ENCODE assay signal across 8 cellular contexts in the genomic region with DNA sequence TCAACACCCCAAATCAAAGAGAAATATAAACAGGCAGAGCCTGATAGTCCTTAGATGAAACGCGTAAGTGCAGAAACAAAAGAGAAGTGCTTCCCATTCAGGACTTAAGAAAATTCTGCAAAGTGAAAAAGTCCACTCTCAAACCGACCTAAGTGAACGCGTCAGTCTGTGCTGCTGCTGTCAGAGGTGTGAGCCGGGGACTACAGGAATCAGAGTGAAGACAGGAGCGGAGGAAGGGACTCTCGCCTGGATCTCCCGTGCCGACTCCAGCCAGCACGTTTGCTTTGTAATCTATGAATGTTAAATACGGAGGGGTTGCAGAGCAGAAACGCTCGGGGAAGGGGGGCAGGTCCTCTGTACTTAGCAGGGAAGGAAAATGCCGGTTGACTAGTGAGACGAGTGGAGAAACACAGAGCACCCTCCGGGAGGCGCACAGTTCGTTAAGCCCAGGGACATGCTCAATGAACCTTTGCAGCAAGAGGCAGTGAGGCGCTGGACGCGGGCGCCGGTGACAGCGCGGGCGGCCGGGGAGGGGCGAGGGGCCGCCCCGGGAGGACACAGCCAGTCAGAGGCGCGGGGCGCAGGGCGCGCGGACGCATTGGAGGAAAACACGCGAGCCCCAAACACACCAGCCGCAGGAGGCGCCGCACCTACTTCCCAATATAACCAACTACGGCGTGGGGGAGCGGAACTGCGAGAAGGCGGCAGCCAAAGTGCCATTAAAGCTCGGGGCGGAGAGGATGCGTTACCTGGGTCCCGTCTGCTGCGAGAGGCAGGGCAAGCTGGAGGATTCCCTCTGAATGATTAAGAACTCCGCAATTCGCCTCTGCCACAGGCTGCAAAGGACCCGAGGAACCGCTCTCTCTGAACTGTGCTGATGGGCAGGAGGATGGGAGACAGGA. TPM values are rescaled to one million over a fixed set of nuclear protein-coding genes. Genes with fewer than 3 reads are reported as not detected.
A peak's percentile ranks its signal among the peaks of the same experiment; 100 is the strongest.
DNase-seq lines count a peak whose midpoint lies in the region; ATAC-seq and TF ChIP-seq lines count a peak whose summit lies in the region.

A gene (plus strand): TSS at position 626 of the 902 bp plus-strand sequence.

- intact Hi-C loops in breast epithelium (cut with DNase I; ENCODE audit: low total_unique reads): no loop called here

- H3K4me1 ChIP-seq in breast epithelium: no peaks in the 10 kb centered on the region

- TF ChIP-seq CTCF in RWPE1 (conservative IDR thresholded peaks at IDR 0.05; ENCODE audit: low read depth): peak; percentile 31
- no peak for TF ChIP-seq CTCF in breast epithelium (IDR thresholded peaks at IDR 0.05)
- TF ChIP-seq CTCF in kidney epithelial cell (IDR thresholded peaks at IDR 0.05; ENCODE audit: insufficient read depth, low read length, poor library complexity, severe bottlenecking): no peak

- H3K27me3 ChIP-seq in breast epithelium: peaks cover 0 to 47% of the 10 kb centered on the region in 2 donors
- no peaks in the 10 kb centered on the region for H3K27me3 ChIP-seq in kidney epithelial cell (ENCODE audit: control insufficient read depth, insufficient read depth, low read length)

- DNase-seq in ELF-1 (ENCODE audit: low read depth, low spot score) (peak; percentile 69), RWPE1 (ENCODE audit: low spot score) (peak; percentile 0), breast epithelium (ENCODE audit: low spot score in 2 of 2) (no peak), kidney epithelial cell (ENCODE audit: low read depth) (peak; percentile 16)
- DNase-seq in stimulated activated CD4-positive, alpha-beta T cell treated with anti-CD3 and anti-CD28 coated beads, Interleukin-4, amount 100 ng/mL, for 1 hour: peak; percentile 10
- DNase-seq in activated CD4-positive, CD25-positive, alpha-beta regulatory T cell treated with anti-CD3 and anti-CD28 coated beads, Interleukin-2, amount 50 U/mL, for 72 hours: no peak

- peak within 1 kb of the TSS; percentile 16 to 60 (median 39) for H3K4me3 ChIP-seq in breast epithelium
- peak within 1 kb of the TSS; percentile 51 for H3K4me3 ChIP-seq in kidney epithelial cell (ENCODE audit: low read depth, low read length)

- POLR2A ChIA-PET in RWPE1 (lab: Yijun Ruan, JAX; ENCODE audit: low non-redundant PET): no interaction called here

- TF ChIP-seq POLR2A in breast epithelium (IDR thresholded peaks at IDR 0.05): no peak

- H3K9me3 ChIP-seq in breast epithelium: no peaks in the 10 kb centered on the region

- ATAC-seq in HG03521 (IDR thresholded peaks at IDR 0.05; ENCODE audit: unreplicated experiment) (peak; percentile 45), GM21825 (IDR thresholded peaks at IDR 0.05; ENCODE audit: unreplicated experiment) (no peak)

- H3K27ac ChIP-seq in RWPE1 (no peak within 1 kb of the TSS), breast epithelium (no peak within 1 kb of the TSS)

- H3K36me3 ChIP-seq in breast epithelium: no peaks in the 10 kb centered on the region
- H3K36me3 ChIP-seq in kidney epithelial cell (ENCODE audit: control insufficient read depth, insufficient read depth, low read length): no peaks in the 10 kb centered on the region

- CTCF ChIA-PET in RWPE1 (lab: Yijun Ruan, JAX): no interaction called here

RNA-seq across cellular contexts. Expression of the gene that starts here (rescaled TPM):
- not detected for total RNA-seq in breast epithelium
- 0.29 TPM in 1 of 2 replicates, not detected in the other for total RNA-seq in kidney epithelial cell

Comparison
In these comparisons a context has a peak if more than half of its experiments do, and no peak if none do; other contexts are left out.
1. Peak in DNase-seq and H3K4me3 ChIP-seq in kidney epithelial cell; RNA of the gene not detected or under 1 TPM.
2. DNase-seq: peak in ELF-1 (single experiment), RWPE1 (single experiment) and stimulated activated CD4-positive, alpha-beta T cell treated with anti-CD3 and anti-CD28 coated beads, Interleukin-4, amount 100 ng/mL, for 1 hour (single experiment); none in breast epithelium (0 of 2) and activated CD4-positive, CD25-positive, alpha-beta regulatory T cell treated with anti-CD3 and anti-CD28 coated beads, Interleukin-2, amount 50 U/mL, for 72 hours (single experiment).